Comparison of ENCODE assay signal across 1 cellular context in the genomic region with DNA sequence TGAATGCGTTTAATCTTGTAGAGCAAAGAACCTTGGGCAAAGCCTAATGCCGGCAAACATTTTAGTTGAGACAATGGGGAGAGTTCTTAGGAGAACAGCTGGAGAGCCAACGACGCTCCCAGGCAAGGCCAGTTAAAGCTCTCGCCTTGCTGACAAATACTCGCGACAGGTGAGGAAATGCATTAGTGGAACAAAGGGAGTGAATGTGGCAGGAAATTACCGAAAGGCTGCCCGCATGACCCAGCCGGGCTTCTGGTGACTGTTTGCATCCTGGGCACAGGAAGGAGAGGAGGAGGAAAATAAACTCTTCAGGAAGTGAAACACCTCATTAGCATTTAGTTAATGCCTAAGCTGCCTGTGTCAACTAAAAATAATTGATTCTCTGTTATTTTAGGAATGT.
TF ChIP-seq lines count a peak whose summit lies in the region.

No MANE protein-coding gene starts in this region.

TF ChIP-seq in WTC11, 78 proteins besides CTCF, POLR2A, EP300 and RAD21 (continued from another document):
- TF ChIP-seq, protein P1, sequence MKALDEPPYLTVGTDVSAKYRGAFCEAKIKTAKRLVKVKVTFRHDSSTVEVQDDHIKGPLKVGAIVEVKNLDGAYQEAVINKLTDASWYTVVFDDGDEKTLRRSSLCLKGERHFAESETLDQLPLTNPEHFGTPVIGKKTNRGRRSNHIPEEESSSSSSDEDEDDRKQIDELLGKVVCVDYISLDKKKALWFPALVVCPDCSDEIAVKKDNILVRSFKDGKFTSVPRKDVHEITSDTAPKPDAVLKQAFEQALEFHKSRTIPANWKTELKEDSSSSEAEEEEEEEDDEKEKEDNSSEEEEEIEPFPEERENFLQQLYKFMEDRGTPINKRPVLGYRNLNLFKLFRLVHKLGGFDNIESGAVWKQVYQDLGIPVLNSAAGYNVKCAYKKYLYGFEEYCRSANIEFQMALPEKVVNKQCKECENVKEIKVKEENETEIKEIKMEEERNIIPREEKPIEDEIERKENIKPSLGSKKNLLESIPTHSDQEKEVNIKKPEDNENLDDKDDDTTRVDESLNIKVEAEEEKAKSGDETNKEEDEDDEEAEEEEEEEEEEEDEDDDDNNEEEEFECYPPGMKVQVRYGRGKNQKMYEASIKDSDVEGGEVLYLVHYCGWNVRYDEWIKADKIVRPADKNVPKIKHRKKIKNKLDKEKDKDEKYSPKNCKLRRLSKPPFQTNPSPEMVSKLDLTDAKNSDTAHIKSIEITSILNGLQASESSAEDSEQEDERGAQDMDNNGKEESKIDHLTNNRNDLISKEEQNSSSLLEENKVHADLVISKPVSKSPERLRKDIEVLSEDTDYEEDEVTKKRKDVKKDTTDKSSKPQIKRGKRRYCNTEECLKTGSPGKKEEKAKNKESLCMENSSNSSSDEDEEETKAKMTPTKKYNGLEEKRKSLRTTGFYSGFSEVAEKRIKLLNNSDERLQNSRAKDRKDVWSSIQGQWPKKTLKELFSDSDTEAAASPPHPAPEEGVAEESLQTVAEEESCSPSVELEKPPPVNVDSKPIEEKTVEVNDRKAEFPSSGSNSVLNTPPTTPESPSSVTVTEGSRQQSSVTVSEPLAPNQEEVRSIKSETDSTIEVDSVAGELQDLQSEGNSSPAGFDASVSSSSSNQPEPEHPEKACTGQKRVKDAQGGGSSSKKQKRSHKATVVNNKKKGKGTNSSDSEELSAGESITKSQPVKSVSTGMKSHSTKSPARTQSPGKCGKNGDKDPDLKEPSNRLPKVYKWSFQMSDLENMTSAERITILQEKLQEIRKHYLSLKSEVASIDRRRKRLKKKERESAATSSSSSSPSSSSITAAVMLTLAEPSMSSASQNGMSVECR (CRISPR knock-in tag; IDR thresholded peaks at IDR 0.05; ENCODE audit: borderline replicate concordance): no peak
- TF ChIP-seq GABPB1 (CRISPR knock-in tag; IDR thresholded peaks at IDR 0.05): no peak
- TF ChIP-seq, protein P2, sequence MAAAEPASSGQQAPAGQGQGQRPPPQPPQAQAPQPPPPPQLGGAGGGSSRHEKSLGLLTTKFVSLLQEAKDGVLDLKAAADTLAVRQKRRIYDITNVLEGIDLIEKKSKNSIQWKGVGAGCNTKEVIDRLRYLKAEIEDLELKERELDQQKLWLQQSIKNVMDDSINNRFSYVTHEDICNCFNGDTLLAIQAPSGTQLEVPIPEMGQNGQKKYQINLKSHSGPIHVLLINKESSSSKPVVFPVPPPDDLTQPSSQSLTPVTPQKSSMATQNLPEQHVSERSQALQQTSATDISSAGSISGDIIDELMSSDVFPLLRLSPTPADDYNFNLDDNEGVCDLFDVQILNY (CRISPR knock-in tag; IDR thresholded peaks at IDR 0.05): no peak
